In the genomic region with DNA sequence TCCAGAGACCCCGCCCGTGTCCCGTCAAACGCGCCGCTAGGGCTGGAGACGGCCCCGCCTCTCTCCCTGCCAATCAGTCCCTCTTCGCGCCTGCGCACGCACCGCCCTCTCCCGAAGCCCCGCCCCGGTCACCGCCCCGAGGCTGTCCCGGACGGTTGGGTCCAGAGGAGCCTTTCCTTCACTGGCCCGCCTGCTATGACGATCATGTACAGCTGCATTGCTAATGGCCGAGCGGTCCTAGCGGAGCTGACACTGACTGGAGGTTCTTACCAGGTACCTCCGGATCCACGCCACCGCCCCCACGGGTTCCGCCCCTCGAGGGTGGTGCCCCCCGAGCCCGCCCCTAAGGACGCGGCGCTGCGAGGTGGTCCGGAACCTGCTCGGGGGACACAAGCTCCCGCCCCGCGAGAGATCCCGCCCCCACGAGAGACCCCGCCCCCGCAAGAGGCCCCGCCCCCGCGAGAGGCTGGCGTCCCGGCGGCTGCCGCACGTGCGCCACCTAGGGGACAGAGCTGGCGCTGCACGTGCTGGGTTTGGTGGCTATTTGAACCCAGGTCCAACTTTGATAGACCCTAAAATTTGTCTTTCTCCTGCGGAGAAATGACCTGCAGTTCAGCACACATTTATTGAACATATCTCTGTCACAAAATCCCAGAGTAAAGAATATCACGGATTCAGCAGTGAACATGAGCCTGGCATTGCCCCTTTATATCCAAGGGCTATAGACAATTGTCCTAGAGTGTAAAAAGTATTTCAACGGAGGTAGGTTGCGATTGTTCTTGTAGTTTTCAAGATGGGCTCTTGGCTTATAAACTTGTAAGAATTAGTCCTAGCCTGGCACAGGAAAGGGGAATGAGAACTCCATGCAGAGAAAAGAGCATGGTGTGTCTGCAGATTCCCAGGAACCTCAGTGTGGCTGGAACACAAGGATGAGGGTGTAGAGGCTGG, we compare ENCODE assay signal across 8 cellular contexts.
DNase-seq lines count a peak whose midpoint lies in the region; ATAC-seq and TF ChIP-seq lines count a peak whose summit lies in the region.

No MANE protein-coding gene starts in this region.

- no peaks in the 10 kb centered on the region for H3K79me2 ChIP-seq in parathyroid adenoma

- no peaks in the 10 kb centered on the region for H3K36me3 ChIP-seq in adipocyte (ENCODE audit: control insufficient read depth, insufficient read depth, low read length, severe bottlenecking)
- H3K36me3 ChIP-seq in parathyroid adenoma (ENCODE audit: control insufficient read depth, insufficient read depth, low read length) = no peaks in the 10 kb centered on the region
- H3K36me3 ChIP-seq in tibial nerve = no peaks in the 10 kb centered on the region

- WGBS in tibial nerve, 2 donors = 3% methylated on average over 45 to 51 of the region's 61 CpGs

- H3K4me2 ChIP-seq in parathyroid adenoma (ENCODE audit: low read length) = peak overlapping the region; percentile 66

- peak in 1 of 2 donors; percentile 41 for TF ChIP-seq POLR2A in tibial nerve (IDR thresholded peaks at IDR 0.05)

- H3K9ac ChIP-seq in adipocyte (ENCODE audit: low read length) (peak overlapping the region; percentile 66), parathyroid adenoma (no peak overlapping the region)

- H3K9me3 ChIP-seq in adipocyte (ENCODE audit: control insufficient read depth, low read length) (no peaks in the 10 kb centered on the region), parathyroid adenoma (ENCODE audit: control insufficient read depth, low read length) (no peaks in the 10 kb centered on the region), tibial nerve (no peaks in the 10 kb centered on the region)

- H2AFZ ChIP-seq in parathyroid adenoma = peak overlapping the region; percentile 91

- H3K27me3 ChIP-seq in adipocyte (replicated peaks; ENCODE audit: control insufficient read depth, insufficient read depth, low read length) (peaks cover 12% of the 10 kb centered on the region), parathyroid adenoma (ENCODE audit: control insufficient read depth, insufficient read depth, low read length) (no peaks in the 10 kb centered on the region), tibial nerve (no peaks in the 10 kb centered on the region)

- TF ChIP-seq EP300 in tibial nerve (IDR thresholded peaks at IDR 0.05) = peak in 1 of 2 donors; percentile 75

- H3K4me3 ChIP-seq in GM12865 (ENCODE audit: low read depth, low read length) (peak overlapping the region; percentile 37), adipocyte (ENCODE audit: low read length) (peak overlapping the region; percentile 82), parathyroid adenoma (ENCODE audit: low read depth, low read length) (peak overlapping the region; percentile 53), tibial nerve (peak overlapping the region; percentile 25 to 54 (median 38))

- DNase-seq in GM12865 (ENCODE audit: low read depth) = peak; percentile 97
- DNase-seq in NCI-H1417 treated with DMSO at 0.1 percent for 48 hours (lab: John Stamatoyannopoulos, UW) = peak; percentile 78
- peak; percentile 75 to 93 for DNase-seq in SW 1271 (lab: John Stamatoyannopoulos, UW)
- peak; percentile 99 for DNase-seq in adipocyte (ENCODE audit: low read depth)
- peak; percentile 100 for DNase-seq in cardiac septum (ENCODE audit: low spot score)
- peak; percentile 96 to 97 for DNase-seq in tibial nerve (ENCODE audit: low spot score in 2 of 2)

- H3K4me1 ChIP-seq in adipocyte (ENCODE audit: control insufficient read depth, insufficient read depth, low read length) = no peaks in the 10 kb centered on the region
- no peaks in the 10 kb centered on the region for H3K4me1 ChIP-seq in parathyroid adenoma
- peaks cover 0 to 12% (median 2%) of the 10 kb centered on the region in 4 donors for H3K4me1 ChIP-seq in tibial nerve

- peak; percentile 85 for TF ChIP-seq CTCF in GM12865 (IDR thresholded peaks at IDR 0.05; ENCODE audit: insufficient read depth, low read depth, low read length, missing control alignments)
- peak; percentile 90 for TF ChIP-seq CTCF in parathyroid adenoma (IDR thresholded peaks at IDR 0.05)
- peak; percentile 71 to 100 (median 99) for TF ChIP-seq CTCF in tibial nerve (IDR thresholded peaks at IDR 0.05)

- peak overlapping the region; percentile 47 for H3K27ac ChIP-seq in parathyroid adenoma
- peak overlapping the region; percentile 47 to 81 (median 72) for H3K27ac ChIP-seq in tibial nerve

- intact Hi-C loops in cardiac septum (cut with DNase I) = loop anchor here (2.0 to 10.0 kb wide), 4 partner anchors 87 to 810 kb away; a partner anchor contains a TSS

- ATAC-seq in HG02798 (IDR thresholded peaks at IDR 0.05; ENCODE audit: poor library complexity, unreplicated experiment) = peak; percentile 100

Comparison
In these comparisons a context has a peak if more than half of its experiments do, and no peak if none do; other contexts are left out.
1. Peak in every context shown above with its lines: DNase-seq, ATAC-seq, H3K4me3 ChIP-seq and H3K27ac ChIP-seq.